Comparison of ENCODE assay signal across 10 cellular contexts in the genomic region with DNA sequence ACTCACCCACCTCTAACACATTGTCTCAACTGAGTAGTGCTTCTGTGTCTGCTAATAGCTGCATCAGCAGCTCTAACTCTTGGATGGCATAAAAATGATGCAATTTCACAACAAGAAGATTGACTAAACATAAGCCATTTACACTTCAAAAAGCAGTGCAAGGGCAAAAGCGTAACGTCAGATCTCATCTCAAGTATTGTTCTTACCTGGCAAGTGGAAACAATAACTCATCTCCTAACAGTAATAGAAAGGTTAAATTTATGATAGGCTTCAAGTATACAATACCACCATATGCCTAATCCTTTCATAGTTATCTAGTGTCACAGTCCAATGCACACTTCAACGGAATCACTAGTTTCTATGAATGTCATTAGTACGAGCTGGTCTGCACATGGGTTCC. TPM values are rescaled to one million over a fixed set of nuclear protein-coding genes. Genes with fewer than 3 reads are reported as not detected.
DNase-seq lines count a peak whose midpoint lies in the region; ATAC-seq and TF ChIP-seq lines count a peak whose summit lies in the region.
"Had no signal": no experiment of that assay in that cellular context is flagged by ENCODE, and none has a peak within 500 bp of the region (broad histone marks: within the 10 kb centered on the region; RNA-seq: fewer than 3 reads in every experiment).

No MANE protein-coding gene starts in this region.

- no peaks in the 10 kb centered on the region for H3K36me3 Mint-ChIP-seq in WTC11

- no peaks in the 10 kb centered on the region for H3K27me3 Mint-ChIP-seq in WTC11 (ENCODE audit: low read depth)

- no peak for TF ChIP-seq POLR2A in tibial nerve (IDR thresholded peaks at IDR 0.05)

- peaks cover 10% of the 10 kb centered on the region for H3K4me1 Mint-ChIP-seq in WTC11

- H3K27me3 ChIP-seq in tibial nerve (no peaks in the 10 kb centered on the region), left ventricle myocardium inferior (ENCODE audit: low read depth) (no peaks in the 10 kb centered on the region)

- peaks cover 0 to 27% (median under 1%) of the 10 kb centered on the region in 4 donors for H3K4me1 ChIP-seq in tibial nerve
- peaks cover 5% of the 10 kb centered on the region for H3K4me1 ChIP-seq in left ventricle myocardium inferior

- H3K27ac Mint-ChIP-seq in WTC11: no peak overlapping the region

- no peak overlapping the region for H3K4me3 ChIP-seq in tibial nerve
- H3K4me3 ChIP-seq in left ventricle myocardium inferior: no peak overlapping the region

- no peak for TF ChIP-seq CTCF in WTC11 (IDR thresholded peaks at IDR 0.05)
- TF ChIP-seq CTCF in tibial nerve (IDR thresholded peaks at IDR 0.05): no peak
- TF ChIP-seq CTCF in left ventricle myocardium inferior (IDR thresholded peaks at IDR 0.05; ENCODE audit: borderline replicate concordance): no peak

- H3K36me3 ChIP-seq in tibial nerve: peaks cover 0 to 3% (median 0%) of the 10 kb centered on the region in 3 donors
- H3K36me3 ChIP-seq in left ventricle myocardium inferior: no peaks in the 10 kb centered on the region

- TF ChIP-seq EP300 in tibial nerve (IDR thresholded peaks at IDR 0.05): no peak

- no peak overlapping the region for H3K4me3 Mint-ChIP-seq in WTC11

- H3K27ac ChIP-seq in tibial nerve: no peak overlapping the region
- H3K27ac ChIP-seq in left ventricle myocardium inferior (replicated peaks): no peak overlapping the region

- no peaks in the 10 kb centered on the region for H3K9me3 Mint-ChIP-seq in WTC11

- intact Hi-C loops in left ventricle myocardium inferior (cut with micrococcal nuclease): no loop called here

- 84 to 86% methylated on average over 4 of the region's 4 CpGs for WGBS in tibial nerve, 2 donors

- peak; percentile 38 for ATAC-seq in GM19025 (IDR thresholded peaks at IDR 0.05; ENCODE audit: low read depth, unreplicated experiment)
- peak; percentile 48 for ATAC-seq in HG02981 (IDR thresholded peaks at IDR 0.05; ENCODE audit: unreplicated experiment)
- ATAC-seq in WTC11: no peak
- ATAC-seq: left cardiac atrium had no signal

- DNase-seq in COLO668 (lab: John Stamatoyannopoulos, UW; ENCODE audit: unreplicated experiment) (peak; percentile 22), NCI-H526 treated with DMSO at 0.1 percent for 48 hours (lab: John Stamatoyannopoulos, UW) (peak; percentile 32), WTC11 (ENCODE audit: low spot score) (no peak), amygdala (lab: John Stamatoyannopoulos, UW) (no peak), tibial nerve (ENCODE audit: low spot score in 2 of 2) (no peak), left ventricle myocardium inferior (no peak)
- DNase-seq: DMS 273 treated with DMSO at 0.1 percent for 48 hours, left cardiac atrium had no signal

- no peaks in the 10 kb centered on the region for H3K9me3 ChIP-seq in tibial nerve
- no peaks in the 10 kb centered on the region for H3K9me3 ChIP-seq in left ventricle myocardium inferior (replicated peaks)

- POLR2A ChIA-PET in WTC11 (lab: Charles Lee): no interaction called here

- CTCF ChIA-PET in WTC11 (lab: Charles Lee): no interaction called here

TF ChIP-seq in WTC11, 78 proteins besides CTCF, POLR2A, EP300 and RAD21:
- TF ChIP-seq, protein P1, sequence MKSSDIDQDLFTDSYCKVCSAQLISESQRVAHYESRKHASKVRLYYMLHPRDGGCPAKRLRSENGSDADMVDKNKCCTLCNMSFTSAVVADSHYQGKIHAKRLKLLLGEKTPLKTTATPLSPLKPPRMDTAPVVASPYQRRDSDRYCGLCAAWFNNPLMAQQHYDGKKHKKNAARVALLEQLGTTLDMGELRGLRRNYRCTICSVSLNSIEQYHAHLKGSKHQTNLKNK (CRISPR knock-in tag; IDR thresholded peaks at IDR 0.05): no peak
- TF ChIP-seq, protein P2, sequence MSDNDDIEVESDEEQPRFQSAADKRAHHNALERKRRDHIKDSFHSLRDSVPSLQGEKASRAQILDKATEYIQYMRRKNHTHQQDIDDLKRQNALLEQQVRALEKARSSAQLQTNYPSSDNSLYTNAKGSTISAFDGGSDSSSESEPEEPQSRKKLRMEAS (CRISPR knock-in tag; IDR thresholded peaks at IDR 0.05): no peak
- TF ChIP-seq SMAD4 (CRISPR knock-in tag; IDR thresholded peaks at IDR 0.05) (no peak), KAT7 (CRISPR knock-in tag; IDR thresholded peaks at IDR 0.05; ENCODE audit: borderline replicate concordance) (no peak)

RNA-seq across cellular contexts. Expression of a gene that starts 14.8 kb away (rescaled TPM):
- 2.7 to 3.6 TPM (median 2.7 TPM) in 3 replicates for total RNA-seq in WTC11 (2021)
- 10 to 100 TPM in 2 of 4 donors, 1 to 10 TPM in 2; 4.5 to 18.8 (median 8.3) TPM for total RNA-seq in tibial nerve
- total RNA-seq in left ventricle myocardium inferior: 3.5 TPM

Comparison
In these comparisons a context has a peak if more than half of its experiments do, and no peak if none do; other contexts are left out.
1. DNase-seq: peak in COLO668 (single experiment) and NCI-H526 treated with DMSO at 0.1 percent for 48 hours (single experiment); none in WTC11 (single experiment), amygdala (0 of 56), tibial nerve (0 of 2) and left ventricle myocardium inferior (single experiment).